17 cellular contexts compared by ENCODE assay signal in genomic region chr1:34696230-34696629, GRCh38. TPM values are rescaled to one million over a fixed set of nuclear protein-coding genes. Genes with fewer than 3 reads are reported as not detected.
A peak's percentile ranks its signal among the peaks of the same experiment; 100 is the strongest.
DNase-seq lines count a peak whose midpoint lies in the region; ATAC-seq lines count a peak whose summit lies in the region.
"Had no signal": no experiment of that assay in that cellular context is flagged by ENCODE, and none has a peak within 500 bp of the region (broad histone marks: within the 10 kb centered on the region; RNA-seq: fewer than 3 reads in every experiment).

No MANE protein-coding gene starts in this region.

- no peaks in the 10 kb centered on the region for H3K27me3 ChIP-seq in CD8-positive, alpha-beta memory T cell (ENCODE audit: insufficient read depth, low read length, poor library complexity, severe bottlenecking)

- peak; percentile 63 for ATAC-seq in esophagus mucosa
- ATAC-seq: activated CD4-positive, CD25-positive, alpha-beta regulatory T cell treated with anti-CD3 and anti-CD28 coated beads, Interleukin-2, amount 50 U/mL, for 24 hours; left colon; psoas muscle had no signal

- POLR2A ChIA-PET in CD8-positive, alpha-beta memory T cell (lab: Charles Lee) = no interaction called here

- DNase-seq in A172 (ENCODE audit: low spot score) (peak; percentile 7), ELF-1 (ENCODE audit: low read depth, low spot score) (peak; percentile 22), NCI-H69 (lab: John Stamatoyannopoulos, UW) (peak; percentile 18), HK-2 (ENCODE audit: unreplicated experiment) (no peak), C1 segment of cervical spinal cord (lab: John Stamatoyannopoulos, UW) (no peak)
- no peak for DNase-seq in CD8-positive, alpha-beta memory T cell
- DNase-seq in effector CD4-positive, alpha-beta T cell = no peak
- DNase-seq: activated CD8-positive, alpha-beta memory T cell treated with anti-CD3 and anti-CD28 coated beads, Interleukin-2, amount 50 U/mL, for 48 hours; caudate nucleus; left colon; psoas muscle; stimulated activated CD4-positive, alpha-beta T cell treated with anti-CD3 and anti-CD28 coated beads, Interleukin-15, amount 100 ng/mL, for 24 hours had no signal

- H3K4me1 Mint-ChIP-seq in CD8-positive, alpha-beta memory T cell = no peaks in the 10 kb centered on the region

- H3K36me3 Mint-ChIP-seq in CD8-positive, alpha-beta memory T cell = no peaks in the 10 kb centered on the region
- H3K36me3 Mint-ChIP-seq: activated naive CD8-positive, alpha-beta T cell had no signal

- no peaks in the 10 kb centered on the region for H3K9me3 Mint-ChIP-seq in CD8-positive, alpha-beta memory T cell

- no peaks in the 10 kb centered on the region for H3K4me1 ChIP-seq in CD8-positive, alpha-beta memory T cell (ENCODE audit: insufficient read depth, low read length)
- H3K4me1 ChIP-seq: psoas muscle, suprapubic skin had no signal

- H3K27me3 Mint-ChIP-seq in CD8-positive, alpha-beta memory T cell = peaks cover 8 to 25% of the 10 kb centered on the region in 2 donors

- H3K27ac ChIP-seq in CD8-positive, alpha-beta memory T cell (ENCODE audit: low read depth, low read length) = no peak overlapping the region
- H3K27ac ChIP-seq: psoas muscle, suprapubic skin had no signal

- CTCF ChIA-PET in CD8-positive, alpha-beta memory T cell (lab: Charles Lee) = no interaction called here

- no peak overlapping the region for H3K4me3 ChIP-seq in CD8-positive, alpha-beta memory T cell (ENCODE audit: low read length)
- H3K4me3 ChIP-seq: psoas muscle, suprapubic skin had no signal

- H3K9me3 ChIP-seq in CD8-positive, alpha-beta memory T cell (ENCODE audit: low read length) = no peaks in the 10 kb centered on the region
- H3K9me3 ChIP-seq: psoas muscle, suprapubic skin had no signal

- no peak overlapping the region for H3K27ac Mint-ChIP-seq in CD8-positive, alpha-beta memory T cell
- H3K27ac Mint-ChIP-seq: activated naive CD8-positive, alpha-beta T cell had no signal

- no peaks in the 10 kb centered on the region for H3K36me3 ChIP-seq in CD8-positive, alpha-beta memory T cell (ENCODE audit: insufficient read depth, low read length)
- H3K36me3 ChIP-seq: suprapubic skin had no signal

- H3K4me3 Mint-ChIP-seq in CD8-positive, alpha-beta memory T cell = no peak overlapping the region
- H3K4me3 Mint-ChIP-seq: activated naive CD8-positive, alpha-beta T cell had no signal

RNA-seq across cellular contexts. Expression of gene GJB5, which starts 58.6 kb away (rescaled TPM):
- 0.29 TPM in 1 of 2 replicates, not detected in the other for total RNA-seq in A172 (2014; rRNA removed; shearing (Covaris generic))
- 78.8 TPM for total RNA-seq in esophagus mucosa
- total RNA-seq in CD8-positive, alpha-beta memory T cell = not detected
- polyA plus RNA-seq in CD8-positive, alpha-beta memory T cell = not detected
- total RNA-seq: left colon, psoas muscle had no signal
- polyA plus RNA-seq: BJ had no signal

Comparison
In these comparisons a context has a peak if more than half of its experiments do, and no peak if none do; other contexts are left out.
1. DNase-seq: peak in A172 (single experiment), ELF-1 (single experiment) and NCI-H69 (single experiment); none in HK-2 (single experiment), C1 segment of cervical spinal cord (0 of 14), CD8-positive, alpha-beta memory T cell (0 of 5) and effector CD4-positive, alpha-beta T cell (single experiment).
2. RNA of gene GJB5, which starts 58.6 kb away (total RNA-seq): 78.8 TPM in esophagus mucosa (single experiment); 0.29 TPM in A172 and not detected in CD8-positive, alpha-beta memory T cell; every median in the first group is over 10 times any median in the second.